In genomic region chr11:107151579-107151978, GRCh38 we compare ENCODE assay signal across 8 cellular contexts.
"Had no signal": no experiment of that assay in that cellular context is flagged by ENCODE, and none has a peak within 500 bp of the region (broad histone marks: within the 10 kb centered on the region; RNA-seq: fewer than 3 reads in every experiment).

No MANE protein-coding gene starts in this region.

- H3K27ac ChIP-seq: GM23248 had no signal

- H3K9ac ChIP-seq: GM23248 had no signal

- H3K36me3 ChIP-seq: HAP-1 had no signal

- H3K9me3 ChIP-seq: HAP-1 had no signal

- ATAC-seq: GM23338, HCT116 had no signal

- H3K4me3 ChIP-seq: GM23248, GM23338, HAP-1 had no signal

- H2AFZ ChIP-seq: GM23248, GM23338 had no signal

- DNase-seq: GM23248, GOT3, H7, H9, HFFc6 had no signal

- H3K4me2 ChIP-seq: GM23338 had no signal

- H3K4me1 ChIP-seq: HAP-1 had no signal
